2 cellular contexts compared by ENCODE assay signal in genomic region chr2:240664622-240665021, GRCh38.
TF ChIP-seq lines count a peak whose summit lies in the region.

No MANE protein-coding gene starts in this region.

TF ChIP-seq in HepG2, 621 proteins besides CTCF, POLR2A, EP300 and RAD21:
- TF ChIP-seq ATF1 (CRISPR knock-in tag; IDR thresholded peaks at IDR 0.05): no peak
- no peak for TF ChIP-seq THAP8 (CRISPR knock-in tag; IDR thresholded peaks at IDR 0.05; ENCODE audit: borderline replicate concordance)
- peak; percentile 100 for TF ChIP-seq ZNF615 (CRISPR knock-in tag; IDR thresholded peaks at IDR 0.05; ENCODE audit: borderline replicate concordance)
- TF ChIP-seq, protein P1, sequence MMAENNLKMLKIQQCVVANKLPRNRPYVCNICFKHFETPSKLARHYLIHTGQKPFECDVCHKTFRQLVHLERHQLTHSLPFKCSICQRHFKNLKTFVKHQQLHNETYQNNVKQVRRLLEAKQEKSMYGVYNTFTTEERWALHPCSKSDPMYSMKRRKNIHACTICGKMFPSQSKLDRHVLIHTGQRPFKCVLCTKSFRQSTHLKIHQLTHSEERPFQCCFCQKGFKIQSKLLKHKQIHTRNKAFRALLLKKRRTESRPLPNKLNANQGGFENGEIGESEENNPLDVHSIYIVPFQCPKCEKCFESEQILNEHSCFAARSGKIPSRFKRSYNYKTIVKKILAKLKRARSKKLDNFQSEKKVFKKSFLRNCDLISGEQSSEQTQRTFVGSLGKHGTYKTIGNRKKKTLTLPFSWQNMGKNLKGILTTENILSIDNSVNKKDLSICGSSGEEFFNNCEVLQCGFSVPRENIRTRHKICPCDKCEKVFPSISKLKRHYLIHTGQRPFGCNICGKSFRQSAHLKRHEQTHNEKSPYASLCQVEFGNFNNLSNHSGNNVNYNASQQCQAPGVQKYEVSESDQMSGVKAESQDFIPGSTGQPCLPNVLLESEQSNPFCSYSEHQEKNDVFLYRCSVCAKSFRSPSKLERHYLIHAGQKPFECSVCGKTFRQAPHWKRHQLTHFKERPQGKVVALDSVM (CRISPR knock-in tag; IDR thresholded peaks at IDR 0.05): no peak

TF ChIP-seq in HEK293, 187 proteins besides CTCF, POLR2A, EP300 and RAD21:
- TF ChIP-seq ZNF692 (tag by site-specific recombination; IDR thresholded peaks at IDR 0.05) (no peak), SETDB1 (IDR thresholded peaks at IDR 0.05; ENCODE audit: insufficient read length, low read length) (peak; percentile 67)
TF ChIP-seq in HEK293: peak in this region for 1.
